8 cellular contexts compared by ENCODE assay signal in the genomic region with DNA sequence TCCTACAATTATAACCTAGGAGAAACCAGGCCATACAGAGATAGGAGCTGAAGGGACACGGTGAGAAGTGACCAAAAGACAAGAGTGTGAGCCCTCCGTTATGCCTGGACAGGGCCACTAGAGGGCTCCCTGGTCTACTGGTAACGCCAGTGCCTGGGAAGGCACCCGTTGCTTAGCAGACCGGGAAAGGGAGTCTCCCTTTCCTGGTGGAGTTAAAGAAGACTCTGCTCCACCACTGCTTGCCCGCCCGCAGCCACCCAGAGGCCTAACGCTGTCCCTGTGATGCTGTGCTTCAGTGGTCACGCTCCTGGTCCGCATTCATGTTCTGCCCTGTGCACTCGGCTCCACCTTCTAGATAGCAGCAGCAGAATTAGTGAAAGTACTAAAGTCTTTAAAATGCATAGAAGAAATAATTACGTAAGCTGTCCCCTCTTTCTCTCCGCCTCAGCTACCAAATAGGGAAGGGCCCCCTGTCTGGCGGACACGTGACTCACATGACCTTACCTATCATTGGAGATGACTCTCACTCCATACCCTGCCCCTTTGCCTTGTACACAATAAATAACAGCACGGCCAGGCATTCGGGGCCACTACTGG. TPM values are rescaled to one million over a fixed set of nuclear protein-coding genes. Genes with fewer than 3 reads are reported as not detected.
A peak's percentile ranks its signal among the peaks of the same experiment; 100 is the strongest.
DNase-seq lines count a peak whose midpoint lies in the region; ATAC-seq, FAIRE-seq and TF ChIP-seq lines count a peak whose summit lies in the region.

No MANE protein-coding gene starts in this region.

- FAIRE-seq in RCC 7860 (lab: Jason Lieb, UNC): peak; percentile 85

- peaks cover 10% of the 10 kb centered on the region for H3K4me1 Mint-ChIP-seq in activated T-helper 17 cell treated with anti-CD3 and anti-CD28 coated beads, Interleukin-2, amount 50 U/mL, for 72 hours
- peaks cover 11% of the 10 kb centered on the region for H3K4me1 Mint-ChIP-seq in nephron progenitor cell
- peaks cover 8% of the 10 kb centered on the region for H3K4me1 Mint-ChIP-seq in stimulated activated naive CD8-positive, alpha-beta T cell treated with anti-CD3 and anti-CD28 coated beads, Interleukin-15, amount 100 ng/mL, for 72 hours

- no peaks in the 10 kb centered on the region for H3K9me3 Mint-ChIP-seq in activated T-helper 17 cell treated with anti-CD3 and anti-CD28 coated beads, Interleukin-2, amount 50 U/mL, for 72 hours
- no peaks in the 10 kb centered on the region for H3K9me3 Mint-ChIP-seq in nephron progenitor cell
- no peaks in the 10 kb centered on the region for H3K9me3 Mint-ChIP-seq in stimulated activated naive CD8-positive, alpha-beta T cell treated with anti-CD3 and anti-CD28 coated beads, Interleukin-15, amount 100 ng/mL, for 72 hours

- peak overlapping the region; percentile 70 for H3K4me3 Mint-ChIP-seq in activated T-helper 17 cell treated with anti-CD3 and anti-CD28 coated beads, Interleukin-2, amount 50 U/mL, for 72 hours
- H3K4me3 Mint-ChIP-seq in nephron progenitor cell: peak overlapping the region; percentile 56
- peak overlapping the region; percentile 69 to 73 for H3K4me3 Mint-ChIP-seq in stimulated activated naive CD8-positive, alpha-beta T cell treated with anti-CD3 and anti-CD28 coated beads, Interleukin-15, amount 100 ng/mL, for 72 hours

- TF ChIP-seq CTCF in GM12874 (IDR thresholded peaks at IDR 0.05; ENCODE audit: insufficient read depth, low read depth, low read length): peak; percentile 90
- peak; percentile 93 for TF ChIP-seq CTCF in fibroblast of the aortic adventitia (IDR thresholded peaks at IDR 0.05; ENCODE audit: insufficient read depth, low read length)
- TF ChIP-seq CTCF in nephron progenitor cell (IDR thresholded peaks at IDR 0.05): peak; percentile 88

- no peak overlapping the region for H3K27ac Mint-ChIP-seq in activated T-helper 17 cell treated with anti-CD3 and anti-CD28 coated beads, Interleukin-2, amount 50 U/mL, for 72 hours
- H3K27ac Mint-ChIP-seq in nephron progenitor cell: peak overlapping the region; percentile 77
- no peak overlapping the region for H3K27ac Mint-ChIP-seq in stimulated activated naive CD8-positive, alpha-beta T cell treated with anti-CD3 and anti-CD28 coated beads, Interleukin-15, amount 100 ng/mL, for 72 hours

- H3K4me3 ChIP-seq in fibroblast of the aortic adventitia (ENCODE audit: low read depth, low read length): peak overlapping the region; percentile 42

- H3K27me3 Mint-ChIP-seq in activated T-helper 17 cell treated with anti-CD3 and anti-CD28 coated beads, Interleukin-2, amount 50 U/mL, for 72 hours: peaks cover 4% of the 10 kb centered on the region
- peaks cover 15% of the 10 kb centered on the region for H3K27me3 Mint-ChIP-seq in nephron progenitor cell (ENCODE audit: low read depth, poor library complexity)
- no peaks in the 10 kb centered on the region for H3K27me3 Mint-ChIP-seq in stimulated activated naive CD8-positive, alpha-beta T cell treated with anti-CD3 and anti-CD28 coated beads, Interleukin-15, amount 100 ng/mL, for 72 hours

- H3K36me3 Mint-ChIP-seq in activated T-helper 17 cell treated with anti-CD3 and anti-CD28 coated beads, Interleukin-2, amount 50 U/mL, for 72 hours (ENCODE audit: low read depth): no peaks in the 10 kb centered on the region
- H3K36me3 Mint-ChIP-seq in nephron progenitor cell (ENCODE audit: low read depth): no peaks in the 10 kb centered on the region

- DNase-seq in Kasumi-1 (lab: John Stamatoyannopoulos, UW) (peak; percentile 40 to 50), RCC 7860 (ENCODE audit: low spot score) (peak; percentile 76), fibroblast of the aortic adventitia (ENCODE audit: low read depth) (peak; percentile 87), nephron progenitor cell (peak; percentile 85)
- peak; percentile 59 to 63 for DNase-seq in stimulated activated naive CD8-positive, alpha-beta T cell treated with anti-CD3 and anti-CD28 coated beads, Interleukin-15, amount 100 ng/mL, for 72 hours

- peak; percentile 84 for ATAC-seq in activated T-helper 17 cell treated with anti-CD3 and anti-CD28 coated beads, Interleukin-2, amount 50 U/mL, for 72 hours (replicated peaks)
- peak; percentile 80 for ATAC-seq in stimulated activated naive CD8-positive, alpha-beta T cell treated with anti-CD3 and anti-CD28 coated beads, Interleukin-15, amount 100 ng/mL, for 72 hours
- no peak for ATAC-seq in HG02938 (IDR thresholded peaks at IDR 0.05; ENCODE audit: unreplicated experiment)

RNA-seq across cellular contexts. Expression of a gene that starts 32.5 kb away (rescaled TPM):
- 10 to 100 TPM; 55.1 to 68.0 TPM for total RNA-seq in activated T-helper 17 cell treated with anti-CD3 and anti-CD28 coated beads, Interleukin-2, amount 50 U/mL, for 72 hours
- total RNA-seq in fibroblast of the aortic adventitia (ENCODE audit: low replicate concordance): 57.0 and 434 TPM in 2 replicates

RNA-seq across cellular contexts. Expression of a gene that starts 34.8 kb away (rescaled TPM):
- total RNA-seq in activated T-helper 17 cell treated with anti-CD3 and anti-CD28 coated beads, Interleukin-2, amount 50 U/mL, for 72 hours: under 1 TPM; 0.26 to 0.32 TPM
- not detected in 2 replicates for total RNA-seq in fibroblast of the aortic adventitia (ENCODE audit: low replicate concordance)
